Comparison of ENCODE assay signal across 33 cellular contexts in genomic region chr6:119938752-119939151, GRCh38.
"Had no signal": no experiment of that assay in that cellular context is flagged by ENCODE, and none has a peak within 500 bp of the region (broad histone marks: within the 10 kb centered on the region; RNA-seq: fewer than 3 reads in every experiment).

No MANE protein-coding gene starts in this region.

- H3K9me3 ChIP-seq: ascending aorta, colonic mucosa, MG63, Peyer's patch had no signal

- H3K4me1 ChIP-seq: ascending aorta, colonic mucosa, Peyer's patch had no signal

- ATAC-seq: activated CD4-positive, alpha-beta T cell treated with anti-CD3 and anti-CD28 coated beads for 36 hours; activated CD4-positive, CD25-positive, alpha-beta regulatory T cell treated with anti-CD3 and anti-CD28 coated beads, Interleukin-2, amount 50 U/mL, for 24 hours; activated CD8-positive, alpha-beta T cell treated with anti-CD3 and anti-CD28 coated beads, Interleukin-2, amount 10 ng/mL, durations not matched to agents 7 days and 5 days; PC-3; WTC11 had no signal

- H3K4me3 ChIP-seq: ascending aorta, cardiac muscle cell, colonic mucosa, MG63, Peyer's patch had no signal

- DNase-seq: activated CD4-positive, alpha-beta T cell treated with anti-CD3 and anti-CD28 coated beads for 36 hours; activated CD4-positive, alpha-beta T cell treated with anti-CD3 and anti-CD28 coated beads, Interleukin-2, amount 10 ng/mL, durations not matched to agents 7 days and 5 days; activated CD4-positive, alpha-beta T cell treated with anti-CD3 and anti-CD28 coated beads, Interleukin-2, amount 50 U/mL, for 48 hours; activated CD8-positive, alpha-beta T cell treated with anti-CD3 and anti-CD28 coated beads, Interleukin-2, amount 10 ng/mL, durations not matched to agents 7 days and 5 days; activated gamma-delta T cell; activated naive CD4-positive, alpha-beta T cell treated with Interleukin-2 at 50 U/mL for 16 hours; activated naive CD8-positive, alpha-beta T cell treated with anti-CD3 and anti-CD28 coated beads, Interleukin-2, amount 10 ng/mL, durations not matched to agents 7 days and 5 days; activated T-cell treated with anti-CD3 and anti-CD28 coated beads, Interleukin-2, amount 50 U/mL, for 24 hours; amygdala; colonic mucosa; Kasumi-1; KG1; MG63; NCI-H1092; NCI-H1436 treated with DMSO at 0.1 percent for 48 hours; NCI-H1694 treated with DMSO at 0.1 percent for 48 hours; NCI-H2029; NCI-H446 treated with DMSO at 0.1 percent for 48 hours; NCI-H524; NCI-H69; PC-3; Peyer's patch; RPMI8226; SHP77 treated with DMSO at 0.1 percent for 48 hours; SW 1271; T-helper 1 cell; T-helper 2 cell; T1000 had no signal

- H3K27ac ChIP-seq: ascending aorta, cardiac muscle cell, colonic mucosa, Peyer's patch had no signal

- FAIRE-seq: TTC549 had no signal

- H3K36me3 ChIP-seq: ascending aorta, cardiac muscle cell, colonic mucosa, MG63, Peyer's patch had no signal

- H3K27me3 ChIP-seq: ascending aorta, cardiac muscle cell, colonic mucosa, MG63, Peyer's patch had no signal
